In the genomic region with DNA sequence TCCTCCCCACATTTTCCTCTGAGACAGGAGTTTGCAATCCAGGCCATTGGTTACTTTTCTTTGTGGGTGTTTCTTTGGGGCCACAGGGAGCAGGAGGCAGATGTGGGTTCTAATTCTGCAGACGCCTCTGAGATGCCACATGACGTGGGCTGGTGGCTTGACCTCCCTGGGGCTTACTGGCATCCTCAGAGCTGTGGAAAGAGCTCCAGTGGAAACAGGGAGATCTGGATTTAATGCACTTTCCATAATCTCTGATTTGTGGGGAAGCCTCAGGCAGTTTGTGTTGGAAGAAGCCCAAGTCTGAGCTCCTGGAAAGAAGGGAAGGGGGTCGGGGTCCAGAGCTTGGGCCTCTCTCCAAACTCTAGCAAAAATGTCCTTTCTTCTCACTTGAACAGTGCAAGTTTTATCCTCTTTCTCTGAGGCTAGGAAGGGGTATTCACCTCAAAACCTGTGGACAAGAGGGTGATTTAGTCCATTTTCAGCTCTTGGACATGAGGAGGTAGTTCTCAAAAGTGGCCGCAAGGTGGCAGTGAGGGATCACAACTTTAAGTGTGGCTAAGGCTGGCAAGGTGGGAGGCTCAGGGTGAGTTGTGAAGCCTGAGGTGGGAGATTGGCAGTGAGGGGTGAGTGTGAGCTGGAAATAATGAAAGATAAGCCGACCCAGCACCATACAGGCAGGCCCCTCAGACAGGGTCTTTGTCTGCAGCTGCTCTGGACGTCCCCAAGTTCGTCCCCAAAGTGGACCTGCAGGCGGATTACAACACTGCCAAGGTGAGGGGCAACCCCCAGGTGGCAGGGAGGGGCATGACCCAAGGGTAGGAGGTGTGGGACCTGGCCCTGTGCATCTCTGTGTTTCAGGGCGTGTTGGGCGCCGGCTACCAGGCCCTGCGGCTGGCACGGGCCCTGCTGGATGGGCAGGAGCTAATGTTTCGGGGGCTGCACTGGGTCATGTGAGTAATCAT, we compare ENCODE assay signal across 8 cellular contexts. TPM values are rescaled to one million over a fixed set of nuclear protein-coding genes. Genes with fewer than 3 reads are reported as not detected.
DNase-seq lines count a peak whose midpoint lies in the region; ATAC-seq and TF ChIP-seq lines count a peak whose summit lies in the region.

No MANE protein-coding gene starts in this region.

- no peaks in the 10 kb centered on the region for H3K9me3 Mint-ChIP-seq in naive thymus-derived CD8-positive, alpha-beta T cell

- no peaks in the 10 kb centered on the region for H4K20me1 ChIP-seq in OCI-LY7 (ENCODE audit: insufficient read depth, low read length)

- BruUV-seq in OCI-LY7 (replicated peaks; lab: Mats Ljungman, UMichigan): no TSS peak

- H3K27me3 Mint-ChIP-seq in naive thymus-derived CD8-positive, alpha-beta T cell: no peaks in the 10 kb centered on the region

- H3K4me1 ChIP-seq in OCI-LY7 (ENCODE audit: insufficient read depth, low read length, poor library complexity, severe bottlenecking) (no peaks in the 10 kb centered on the region), suprapubic skin (peaks cover 54% of the 10 kb centered on the region)

- TF ChIP-seq CTCF in OCI-LY7 (conservative IDR thresholded peaks at IDR 0.05; ENCODE audit: low read length): peak; percentile 89
- TF ChIP-seq CTCF in epithelial cell of proximal tubule (conservative IDR thresholded peaks at IDR 0.05; ENCODE audit: low read depth, low read length): peak; percentile 85
- peak; percentile 3 to 74 for TF ChIP-seq CTCF in suprapubic skin (IDR thresholded peaks at IDR 0.05)

- TF ChIP-seq POLR2A in suprapubic skin (IDR thresholded peaks at IDR 0.05): no peak

- no peak overlapping the region for H2AFZ ChIP-seq in OCI-LY7 (ENCODE audit: low read length)

- 51% methylated on average over 6 of the region's 14 CpGs for WGBS in suprapubic skin

- CTCF ChIA-PET in OCI-LY7 (lab: Charles Lee; ENCODE audit: unreplicated experiment): interaction anchor here (0.8 to 2.8 kb wide), 3 partner anchors 9 to 17 kb away, joined by 3 to 14 read pairs (median 4); partner anchors contain the start of gene IKBKE

- peak overlapping the region in 4 of 10 donors; percentile 22 to 58 (median 33) for H3K4me3 Mint-ChIP-seq in naive thymus-derived CD8-positive, alpha-beta T cell

- peaks cover 6 to 35% (median 24%) of the 10 kb centered on the region in 4 donors for H3K4me1 Mint-ChIP-seq in naive thymus-derived CD8-positive, alpha-beta T cell

- H3K36me3 Mint-ChIP-seq in naive thymus-derived CD8-positive, alpha-beta T cell: peaks cover 0 to 82% (median 6%) of the 10 kb centered on the region in 3 donors

- no peaks in the 10 kb centered on the region for H3K9me2 ChIP-seq in OCI-LY7 (ENCODE audit: insufficient read depth, low read length)

- ATAC-seq in naive thymus-derived CD8-positive, alpha-beta T cell: peak; percentile 84 to 91
- ATAC-seq in GM19397 (IDR thresholded peaks at IDR 0.05; ENCODE audit: unreplicated experiment): no peak

- H3K36me3 ChIP-seq in OCI-LY7 (ENCODE audit: insufficient read depth, low read length): peaks cover 82% of the 10 kb centered on the region
- peaks cover 42% of the 10 kb centered on the region for H3K36me3 ChIP-seq in suprapubic skin

- no peaks in the 10 kb centered on the region for H3K27me3 ChIP-seq in suprapubic skin

- no peak overlapping the region for H3K4me2 ChIP-seq in OCI-LY7 (ENCODE audit: low read length)

- H3K9me3 ChIP-seq in OCI-LY7 (ENCODE audit: low read length): no peaks in the 10 kb centered on the region
- H3K9me3 ChIP-seq in suprapubic skin: no peaks in the 10 kb centered on the region

- peak; percentile 89 for DNase-seq in DMS 273 (lab: John Stamatoyannopoulos, UW; ENCODE audit: unreplicated experiment)
- peak; percentile 81 for DNase-seq in HuH-7.5 (ENCODE audit: low spot score)
- peak; percentile 77 for DNase-seq in OCI-LY7 (ENCODE audit: low spot score)
- peak; percentile 60 for DNase-seq in activated T-cell treated with anti-CD3 and anti-CD28 coated beads for 1 hour (ENCODE audit: low read depth)
- no peak for DNase-seq in epithelial cell of proximal tubule (ENCODE audit: low read depth)
- peak; percentile 47 to 82 (median 62) for DNase-seq in naive thymus-derived CD8-positive, alpha-beta T cell
- DNase-seq in suprapubic skin (ENCODE audit: low spot score in 2 of 2): peak in 1 of 2 donors; percentile 83

- POLR2A ChIA-PET in OCI-LY7 (lab: Charles Lee): interaction anchor here (0.8 to 1.6 kb wide), 3 partner anchors 9 to 61 kb away, joined by 3 to 13 read pairs (median 3); partner anchors contain the start of gene IKBKE
- POLR2A ChIA-PET in naive thymus-derived CD8-positive, alpha-beta T cell (lab: Charles Lee): interaction anchor here (1.0 to 2.4 kb wide), 7 partner anchors 9 to 184 kb away, joined by 3 to 19 read pairs (median 6); partner anchors contain the start of genes EIF2D and IKBKE

- H3K79me2 ChIP-seq in OCI-LY7 (ENCODE audit: insufficient read depth, low read depth, low read length): no peaks in the 10 kb centered on the region

- intact Hi-C loops in OCI-LY7 (cut with micrococcal nuclease; ENCODE audit: unreplicated experiment): loop anchor here (1.0 to 10.0 kb wide), 2 partner anchors 104 to 425 kb away; partner anchors contain the start of gene RHEX

- H3K27ac ChIP-seq in OCI-LY7 (ENCODE audit: low read depth, low read length, poor library complexity, severe bottlenecking) (no peak overlapping the region), suprapubic skin (no peak overlapping the region)

- TF ChIP-seq EP300 in suprapubic skin (IDR thresholded peaks at IDR 0.05): no peak

- H3K4me3 ChIP-seq in OCI-LY7 (ENCODE audit: low read depth, low read length, poor library complexity, severe bottlenecking) (no peak overlapping the region), epithelial cell of proximal tubule (ENCODE audit: low read depth, low read length) (no peak overlapping the region), suprapubic skin (no peak overlapping the region)

- H3K27ac Mint-ChIP-seq in naive thymus-derived CD8-positive, alpha-beta T cell: peak overlapping the region; percentile 38 to 92 (median 84)

RNA-seq across cellular contexts. Expression of gene IKBKE, which starts 9.2 kb away (rescaled TPM):
- total RNA-seq in OCI-LY7 (2014; rRNA removed; shearing (Covaris generic)): 23.8 and 23.9 TPM in 2 replicates
- total RNA-seq in OCI-LY7 (2022) (34.4 and 38.5 TPM in 2 replicates), epithelial cell of proximal tubule (15.6 and 22.3 TPM in 2 replicates), suprapubic skin (10 to 100 TPM in 3 of 4 donors, 1 to 10 TPM in 1; 5.7 to 27.0 (median 17.4) TPM)
- 10 to 100 TPM; 82.9 to 87.3 TPM for total RNA-seq in naive thymus-derived CD8-positive, alpha-beta T cell
- polyA plus RNA-seq in naive thymus-derived CD8-positive, alpha-beta T cell: 10 to 100 TPM; 40.5 to 57.0 (median 55.5) TPM

RNA-seq across cellular contexts. Expression of gene RASSF5, which starts 27.9 kb away (rescaled TPM):
- 19.8 and 21.4 TPM in 2 replicates for total RNA-seq in OCI-LY7 (2014; rRNA removed; shearing (Covaris generic))
- total RNA-seq in OCI-LY7 (2022): 25.7 and 30.0 TPM in 2 replicates
- 3.5 and 4.7 TPM in 2 replicates for total RNA-seq in epithelial cell of proximal tubule
- 100 to 1,000 TPM; 224 to 229 TPM for total RNA-seq in naive thymus-derived CD8-positive, alpha-beta T cell
- 100 to 1,000 TPM; 233 to 358 (median 291) TPM for polyA plus RNA-seq in naive thymus-derived CD8-positive, alpha-beta T cell
- 10 to 100 TPM; 34.8 to 74.5 (median 64.9) TPM for total RNA-seq in suprapubic skin

Comparison
In these comparisons a context has a peak if more than half of its experiments do, and no peak if none do; other contexts are left out.
1. CTCF ChIP-seq: peak in every context shown above with its lines; median percentile 89 in OCI-LY7; 85 in epithelial cell of proximal tubule; 38 in suprapubic skin.